Comparison of ENCODE assay signal across 20 cellular contexts in the genomic region with DNA sequence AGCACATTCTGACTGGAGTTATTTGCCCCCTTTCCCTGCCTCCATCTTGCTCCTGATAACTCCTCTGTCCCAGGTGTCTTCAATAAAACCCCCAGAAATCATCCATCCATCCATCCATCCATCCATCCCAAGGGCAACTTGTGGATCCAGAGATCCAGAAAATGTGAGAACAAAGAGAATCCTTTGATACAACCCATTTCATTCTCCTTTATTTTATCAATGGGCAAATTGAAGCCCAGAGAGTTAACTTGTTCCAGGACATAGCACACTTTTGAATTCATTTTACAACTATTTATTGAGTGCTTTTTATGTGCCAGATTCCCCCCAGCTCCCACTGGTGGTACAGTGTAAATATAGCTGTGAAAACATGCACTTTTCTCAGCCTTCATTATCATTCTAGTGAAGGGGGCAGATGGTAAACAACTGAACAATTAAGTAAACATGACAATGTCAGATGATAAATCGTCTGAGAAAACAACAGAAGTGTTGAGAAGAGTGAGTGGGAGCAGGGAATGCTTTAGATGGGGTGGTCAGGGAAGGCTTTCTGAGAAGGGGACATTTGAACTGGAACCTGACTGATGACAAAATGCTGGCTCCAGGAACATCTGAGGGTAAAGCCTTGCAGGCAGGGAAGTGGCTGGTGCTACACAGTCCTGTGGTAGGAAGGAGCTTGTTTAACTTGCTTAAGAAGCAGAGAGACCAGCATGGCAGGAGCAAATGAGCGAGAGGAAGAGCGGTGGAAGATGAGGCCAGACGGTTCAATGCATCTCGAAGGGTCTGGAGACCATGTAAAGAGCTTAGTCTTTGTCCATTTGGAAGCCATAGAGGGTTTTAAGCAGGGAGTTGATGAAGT.
DNase-seq lines count a peak whose midpoint lies in the region; TF ChIP-seq lines count a peak whose summit lies in the region.
"Had no signal": no experiment of that assay in that cellular context is flagged by ENCODE, and none has a peak within 500 bp of the region (broad histone marks: within the 10 kb centered on the region; RNA-seq: fewer than 3 reads in every experiment).

No MANE protein-coding gene starts in this region.

- H3K9ac ChIP-seq in trophoblast cell (ENCODE audit: low read length) (no peak overlapping the region), colonic mucosa (ENCODE audit: low read depth in 2 of 2, low read length in 2 of 2) (no peak overlapping the region)
- H3K9ac ChIP-seq: parathyroid adenoma had no signal

- TF ChIP-seq CTCF in HFFc6 (IDR thresholded peaks at IDR 0.05) (peak; percentile 20; the same call in 1 of the 2 replicates), fibroblast of villous mesenchyme (IDR thresholded peaks at IDR 0.05; ENCODE audit: insufficient read depth, low read depth, low read length) (peak; percentile 6), colonic mucosa (IDR thresholded peaks at IDR 0.05) (no peak)

- H3K4ac ChIP-seq in trophoblast cell (ENCODE audit: low read depth, low read length) = no peak overlapping the region

- H3K27ac ChIP-seq in trophoblast cell (ENCODE audit: low read depth, low read length) (no peak overlapping the region), colonic mucosa (no peak overlapping the region)
- H3K27ac ChIP-seq: cardiac muscle cell, parathyroid adenoma, testis had no signal

- H3K4me1 Mint-ChIP-seq in HFFc6 (ENCODE audit: low read depth) = peaks cover 79% of the 10 kb centered on the region

- 0 out of 2 replicates have a peak, but pooled peaks cover 2% of the 10 kb centered on the region for H3K27me3 Mint-ChIP-seq in HFFc6 (ENCODE audit: insufficient read depth)

- H3K18ac ChIP-seq in trophoblast cell (ENCODE audit: low read length) = no peak overlapping the region

- H3K14ac ChIP-seq in trophoblast cell (ENCODE audit: low read length) = no peak overlapping the region

- H3K79me1 ChIP-seq in trophoblast cell (ENCODE audit: low read length) = peaks cover 13% of the 10 kb centered on the region

- no peak overlapping the region for H2AFZ ChIP-seq in trophoblast cell (ENCODE audit: insufficient read depth, low read length, poor library complexity)
- H2AFZ ChIP-seq: parathyroid adenoma had no signal

- H3K4me3 ChIP-seq in fibroblast of villous mesenchyme (ENCODE audit: low read depth, low read length) = no peak overlapping the region
- H3K4me3 ChIP-seq in trophoblast cell (ENCODE audit: low read depth, low read length) = no peak overlapping the region
- no peak overlapping the region for H3K4me3 ChIP-seq in colonic mucosa
- H3K4me3 ChIP-seq: cardiac muscle cell, testis had no signal

- H4K91ac ChIP-seq in trophoblast cell (ENCODE audit: low read depth, low read length) = peak overlapping the region; percentile 11

- peaks cover 14% of the 10 kb centered on the region; the same call in 1 of the 2 replicates for H3K36me3 Mint-ChIP-seq in HFFc6 (ENCODE audit: low read depth)
- H3K36me3 Mint-ChIP-seq: CD4-positive, alpha-beta memory T cell had no signal

- peak overlapping the region; percentile 47 for H2BK12ac ChIP-seq in trophoblast cell (ENCODE audit: low read length)

- H3K79me2 ChIP-seq in trophoblast cell (ENCODE audit: control insufficient read depth, insufficient read depth, low read length, poor library complexity) = no peaks in the 10 kb centered on the region
- H3K79me2 ChIP-seq: parathyroid adenoma had no signal

- DNase-seq in HFFc6 (no peak), MV-4-11 (lab: John Stamatoyannopoulos, UW) (peak; percentile 24), fibroblast of villous mesenchyme (ENCODE audit: low read depth) (peak; percentile 50), trophoblast cell (peak; percentile 43 to 67), C1 segment of cervical spinal cord (lab: John Stamatoyannopoulos, UW) (no peak), colonic mucosa (no peak), NCI-H146 (lab: John Stamatoyannopoulos, UW) (no peak)
- DNase-seq: activated CD4-positive, alpha-beta T cell treated with anti-CD3 and anti-CD28 coated beads, Interleukin-2, amount 50 U/mL, for 1 hour; aorta; CD4-positive, alpha-beta memory T cell; glutamatergic neuron; mammary epithelial cell; NCI-H1417 treated with DMSO at 0.1 percent for 48 hours; NCI-H510A treated with DMSO at 0.1 percent for 48 hours; stimulated activated naive CD4-positive, alpha-beta T cell treated with Interleukin-2 at 50 U/mL for 16 hours had no signal

- H3K23ac ChIP-seq in trophoblast cell (ENCODE audit: low read length) = no peak overlapping the region

- H3K27ac Mint-ChIP-seq in HFFc6 = no peak overlapping the region
- H3K27ac Mint-ChIP-seq: activated naive CD4-positive, alpha-beta T cell treated with anti-CD3 and anti-CD28 coated beads for 36 hours had no signal

- H2AK5ac ChIP-seq in trophoblast cell (ENCODE audit: low read length) = no peak overlapping the region

- H3K4me3 Mint-ChIP-seq in HFFc6 = no peak overlapping the region
- H3K4me3 Mint-ChIP-seq: activated naive CD4-positive, alpha-beta T cell treated with anti-CD3 and anti-CD28 coated beads for 36 hours; T-helper 1 cell treated with Interleukin-12 subunit alpha and Interleukin-12 subunit beta and Interleukin-4 antibody, amounts not matched to agents 30 μg/mL and 1 μg/mL, for 36 hours had no signal

- H3K4me2 ChIP-seq in trophoblast cell (ENCODE audit: low read length) = no peak overlapping the region

- H3K4me1 ChIP-seq in trophoblast cell (ENCODE audit: control insufficient read depth in 1 of 2, insufficient read depth in 2 of 2, low read length in 2 of 2) (peaks cover 2 to 9% of the 10 kb centered on the region in 2 experiments), colonic mucosa (no peaks in the 10 kb centered on the region)
- H3K4me1 ChIP-seq: parathyroid adenoma had no signal

- H4K8ac ChIP-seq in trophoblast cell (ENCODE audit: low read depth, low read length) = no peak overlapping the region

- no peak overlapping the region for H2BK120ac ChIP-seq in trophoblast cell (ENCODE audit: insufficient read depth, low read length, poor library complexity)

- H3K9me3 ChIP-seq in trophoblast cell (ENCODE audit: insufficient read depth, low read depth, low read length) (peaks cover 2% of the 10 kb centered on the region), colonic mucosa (no peaks in the 10 kb centered on the region)
- H3K9me3 ChIP-seq: testis had no signal

- intact Hi-C loops in colonic mucosa (cut with DNase I) = no loop called here

- H3K36me3 ChIP-seq in trophoblast cell (ENCODE audit: control insufficient read depth in 1 of 2, insufficient read depth in 2 of 2, low read length in 2 of 2) (no peaks in the 10 kb centered on the region), colonic mucosa (no peaks in the 10 kb centered on the region)
- H3K36me3 ChIP-seq: cardiac muscle cell had no signal

- H2BK5ac ChIP-seq in trophoblast cell (ENCODE audit: low read depth, low read length, poor library complexity) = no peak overlapping the region

- H3K27me3 ChIP-seq in trophoblast cell (ENCODE audit: insufficient read depth, low read length) = no peaks in the 10 kb centered on the region
- H3K27me3 ChIP-seq in colonic mucosa = no peaks in the 10 kb centered on the region
- H3K27me3 ChIP-seq: cardiac muscle cell, testis had no signal

- WGBS in trophoblast cell (ENCODE audit: extremely low coverage, insufficient coverage, insufficient read length) = no CpG with 5 or more reads among the region's 5 CpGs

- H3K9me3 Mint-ChIP-seq in HFFc6 = peaks cover 8% of the 10 kb centered on the region; the same call in 1 of the 2 replicates
- H3K9me3 Mint-ChIP-seq: activated naive CD4-positive, alpha-beta T cell treated with anti-CD3 and anti-CD28 coated beads for 36 hours had no signal

- no peak overlapping the region for H4K12ac ChIP-seq in trophoblast cell (ENCODE audit: low read depth, low read length)

Comparison
In these comparisons a context has a peak if more than half of its experiments do, and no peak if none do; other contexts are left out.
1. DNase-seq: peak in MV-4-11 (single experiment), fibroblast of villous mesenchyme (single experiment) and trophoblast cell (2 of 2); none in HFFc6 (single experiment), C1 segment of cervical spinal cord (0 of 14), colonic mucosa (single experiment) and NCI-H146 (single experiment).